7 cellular contexts compared by ENCODE assay signal in genomic region chr17:76000016-76000754, GRCh38. TPM values are rescaled to one million over a fixed set of nuclear protein-coding genes. Genes with fewer than 3 reads are reported as not detected.
DNase-seq lines count a peak whose midpoint lies in the region; ATAC-seq, FAIRE-seq and TF ChIP-seq lines count a peak whose summit lies in the region.

No MANE protein-coding gene starts in this region.

- no peak overlapping the region for H3K9ac ChIP-seq in neural progenitor cell

- H3K27me3 Mint-ChIP-seq in activated CD8-positive, alpha-beta T cell treated with anti-CD3 and anti-CD28 coated beads, Interleukin-2, amount 10 ng/mL, durations not matched to agents 7 days and 5 days (ENCODE audit: low read depth): no peaks in the 10 kb centered on the region
- H3K27me3 Mint-ChIP-seq in neural progenitor cell (ENCODE audit: insufficient read depth, low read depth): peaks cover 5% of the 10 kb centered on the region

- no peak overlapping the region for H3K4me3 Mint-ChIP-seq in activated CD8-positive, alpha-beta T cell treated with anti-CD3 and anti-CD28 coated beads, Interleukin-2, amount 10 ng/mL, durations not matched to agents 7 days and 5 days
- H3K4me3 Mint-ChIP-seq in neural progenitor cell: no peak overlapping the region

- TF ChIP-seq CTCF in GM12872 (IDR thresholded peaks at IDR 0.05; ENCODE audit: insufficient read depth, low read depth, low read length) (peak; percentile 82), NB4 (IDR thresholded peaks at IDR 0.05; ENCODE audit: low read depth, low read length) (peak; percentile 83), neural progenitor cell (IDR thresholded peaks at IDR 0.05) (peak; percentile 84)

- peaks cover under 1% of the 10 kb centered on the region for H3K36me3 Mint-ChIP-seq in activated CD8-positive, alpha-beta T cell treated with anti-CD3 and anti-CD28 coated beads, Interleukin-2, amount 10 ng/mL, durations not matched to agents 7 days and 5 days (ENCODE audit: low read depth)
- H3K36me3 Mint-ChIP-seq in neural progenitor cell: no peaks in the 10 kb centered on the region

- H3K27ac ChIP-seq in neural progenitor cell: no peak overlapping the region

- CTCF ChIA-PET in activated CD8-positive, alpha-beta T cell treated with anti-CD3 and anti-CD28 coated beads, Interleukin-2, amount 10 ng/mL, durations not matched to agents 7 days and 5 days (lab: Charles Lee): interaction anchor here (0.6 to 11.4 kb wide), 26 partner anchors 9 to 398 kb away, joined by 3 to 122 read pairs (median 4); partner anchors contain the start of genes EXOC7, FBF1, MRPL38 and WBP2

- no peaks in the 10 kb centered on the region for H3K4me1 ChIP-seq in neural progenitor cell

- H3K9me3 ChIP-seq in neural progenitor cell (ENCODE audit: low read depth): no peaks in the 10 kb centered on the region

- H3K9me3 Mint-ChIP-seq in activated CD8-positive, alpha-beta T cell treated with anti-CD3 and anti-CD28 coated beads, Interleukin-2, amount 10 ng/mL, durations not matched to agents 7 days and 5 days (ENCODE audit: insufficient read depth): no peaks in the 10 kb centered on the region
- no peaks in the 10 kb centered on the region for H3K9me3 Mint-ChIP-seq in neural progenitor cell

- POLR2A ChIA-PET in activated CD8-positive, alpha-beta T cell treated with anti-CD3 and anti-CD28 coated beads, Interleukin-2, amount 10 ng/mL, durations not matched to agents 7 days and 5 days (lab: Charles Lee): interaction anchor here (0.6 kb wide), 3 partner anchors 104 to 274 kb away, joined by 3 read pairs; no protein-coding TSS in a partner anchor

- peaks cover 20% of the 10 kb centered on the region for H3K4me1 Mint-ChIP-seq in activated CD8-positive, alpha-beta T cell treated with anti-CD3 and anti-CD28 coated beads, Interleukin-2, amount 10 ng/mL, durations not matched to agents 7 days and 5 days (ENCODE audit: low read depth)
- peaks cover 9% of the 10 kb centered on the region for H3K4me1 Mint-ChIP-seq in neural progenitor cell

- peak overlapping the region; percentile 85 for H2AFZ ChIP-seq in neural progenitor cell (replicated peaks)

- H4K20me1 ChIP-seq in neural progenitor cell (ENCODE audit: low read depth): no peaks in the 10 kb centered on the region

- no peak overlapping the region for H3K4me2 ChIP-seq in neural progenitor cell

- H3K27ac Mint-ChIP-seq in activated CD8-positive, alpha-beta T cell treated with anti-CD3 and anti-CD28 coated beads, Interleukin-2, amount 10 ng/mL, durations not matched to agents 7 days and 5 days: no peak overlapping the region
- peak overlapping the region; percentile 42 for H3K27ac Mint-ChIP-seq in neural progenitor cell

- ATAC-seq in activated CD8-positive, alpha-beta T cell treated with anti-CD3 and anti-CD28 coated beads, Interleukin-2, amount 10 ng/mL, durations not matched to agents 7 days and 5 days: peak; percentile 77

- H3K27me3 ChIP-seq in neural progenitor cell: no peaks in the 10 kb centered on the region

- FAIRE-seq in urothelium cell line (lab: Jason Lieb, UNC): peak; percentile 79

- DNase-seq in NB4 (ENCODE audit: low read depth) (peak; percentile 71), epidermal melanocyte (ENCODE audit: insufficient read length, low spot score) (peak; percentile 43), neural progenitor cell (ENCODE audit: low spot score) (peak; percentile 75), urothelium cell line (ENCODE audit: low spot score) (peak; percentile 86), mucosa of gallbladder (ENCODE audit: low spot score) (no peak)
- peak; percentile 75 for DNase-seq in activated CD8-positive, alpha-beta T cell treated with anti-CD3 and anti-CD28 coated beads, Interleukin-2, amount 10 ng/mL, durations not matched to agents 7 days and 5 days

- no peaks in the 10 kb centered on the region for H3K36me3 ChIP-seq in neural progenitor cell

- H3F3A ChIP-seq in neural progenitor cell (ENCODE audit: low read depth): no peaks in the 10 kb centered on the region

- H3K4me3 ChIP-seq in NB4 (ENCODE audit: low read depth, low read length) (no peak overlapping the region), neural progenitor cell (no peak overlapping the region)

- no peak for TF ChIP-seq POLR2A in NB4 (IDR thresholded peaks at IDR 0.05; ENCODE audit: extremely low read depth, insufficient read length)

- H3K79me2 ChIP-seq in neural progenitor cell (ENCODE audit: low read depth): no peaks in the 10 kb centered on the region

RNA-seq across cellular contexts. Expression of gene CDK3, which starts 0.5 kb away (rescaled TPM):
- total RNA-seq in activated CD8-positive, alpha-beta T cell treated with anti-CD3 and anti-CD28 coated beads, Interleukin-2, amount 10 ng/mL, durations not matched to agents 7 days and 5 days: 1 to 10 TPM; 6.4 to 7.3 TPM
- total RNA-seq in neural progenitor cell (ENCODE audit: low replicate concordance): 3.0 and 6.8 TPM in 2 replicates
- 11.9 TPM for total RNA-seq in mucosa of gallbladder

RNA-seq across cellular contexts. Expression of gene TEN1, which starts 21.1 kb away (rescaled TPM):
- total RNA-seq in activated CD8-positive, alpha-beta T cell treated with anti-CD3 and anti-CD28 coated beads, Interleukin-2, amount 10 ng/mL, durations not matched to agents 7 days and 5 days: 10 to 100 TPM; 16.8 to 21.0 TPM
- 5.9 and 9.4 TPM in 2 replicates for total RNA-seq in neural progenitor cell (ENCODE audit: low replicate concordance)
- total RNA-seq in mucosa of gallbladder: 22.9 TPM

RNA-seq across cellular contexts. Expression of gene ACOX1, which starts 21.2 kb away (rescaled TPM):
- total RNA-seq in activated CD8-positive, alpha-beta T cell treated with anti-CD3 and anti-CD28 coated beads, Interleukin-2, amount 10 ng/mL, durations not matched to agents 7 days and 5 days: 10 to 100 TPM; 30.3 to 32.2 TPM
- 9.7 and 12.2 TPM in 2 replicates for total RNA-seq in neural progenitor cell (ENCODE audit: low replicate concordance)
- total RNA-seq in mucosa of gallbladder: 102 TPM

RNA-seq across cellular contexts. Expression of gene EVPL, which starts 26.9 kb away (rescaled TPM):
- total RNA-seq in activated CD8-positive, alpha-beta T cell treated with anti-CD3 and anti-CD28 coated beads, Interleukin-2, amount 10 ng/mL, durations not matched to agents 7 days and 5 days: under 1 TPM; 0.34 to 0.47 TPM
- total RNA-seq in neural progenitor cell (ENCODE audit: low replicate concordance) (not detected in 2 replicates), mucosa of gallbladder (14.9 TPM)

RNA-seq across cellular contexts. Expression of gene FBF1, which starts 59.3 kb away (rescaled TPM):
- 10 to 100 TPM; 23.4 to 24.5 TPM for total RNA-seq in activated CD8-positive, alpha-beta T cell treated with anti-CD3 and anti-CD28 coated beads, Interleukin-2, amount 10 ng/mL, durations not matched to agents 7 days and 5 days
- total RNA-seq in neural progenitor cell (ENCODE audit: low replicate concordance) (11.2 and 31.4 TPM in 2 replicates), mucosa of gallbladder (28.9 TPM)
